Comparison of ENCODE assay signal across 1 cellular context in the genomic region with DNA sequence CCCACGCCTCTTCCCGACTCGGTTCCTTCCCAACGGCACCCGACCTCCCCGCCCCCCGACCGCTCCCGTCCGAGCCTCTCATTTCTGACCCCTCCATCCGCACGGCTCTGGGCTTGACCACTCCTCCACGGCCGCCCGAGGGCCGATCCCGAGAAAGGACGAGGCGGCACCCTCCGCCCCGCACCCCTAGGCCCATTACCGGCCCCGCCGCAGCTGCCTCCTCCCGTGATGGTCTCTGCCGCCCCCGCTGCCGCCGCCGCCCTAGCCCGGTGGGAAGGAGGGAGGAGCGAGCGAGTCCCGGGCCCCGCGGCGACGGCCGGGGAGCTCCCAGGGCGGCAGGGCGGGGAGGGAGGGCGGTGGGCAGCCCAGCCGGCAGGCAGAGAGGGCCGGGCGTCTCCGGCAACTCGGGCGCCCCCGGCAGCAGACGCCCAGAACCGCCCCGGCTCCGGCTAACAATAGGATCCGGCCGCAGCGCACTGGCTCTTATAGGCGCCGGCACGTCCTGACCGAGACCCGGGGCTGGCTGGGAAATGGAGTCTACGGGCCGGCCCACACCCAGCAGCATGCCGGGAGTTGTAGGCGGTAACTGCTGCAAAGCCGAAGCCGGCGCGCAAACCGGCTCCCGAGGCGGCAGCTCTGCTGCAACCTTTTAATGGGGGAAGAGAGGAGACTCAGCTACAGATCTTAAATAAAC.
TF ChIP-seq lines count a peak whose summit lies in the region.

A gene with protein sequence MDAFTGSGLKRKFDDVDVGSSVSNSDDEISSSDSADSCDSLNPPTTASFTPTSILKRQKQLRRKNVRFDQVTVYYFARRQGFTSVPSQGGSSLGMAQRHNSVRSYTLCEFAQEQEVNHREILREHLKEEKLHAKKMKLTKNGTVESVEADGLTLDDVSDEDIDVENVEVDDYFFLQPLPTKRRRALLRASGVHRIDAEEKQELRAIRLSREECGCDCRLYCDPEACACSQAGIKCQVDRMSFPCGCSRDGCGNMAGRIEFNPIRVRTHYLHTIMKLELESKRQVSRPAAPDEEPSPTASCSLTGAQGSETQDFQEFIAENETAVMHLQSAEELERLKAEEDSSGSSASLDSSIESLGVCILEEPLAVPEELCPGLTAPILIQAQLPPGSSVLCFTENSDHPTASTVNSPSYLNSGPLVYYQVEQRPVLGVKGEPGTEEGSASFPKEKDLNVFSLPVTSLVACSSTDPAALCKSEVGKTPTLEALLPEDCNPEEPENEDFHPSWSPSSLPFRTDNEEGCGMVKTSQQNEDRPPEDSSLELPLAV (minus strand): TSS at position 457 of the 694 bp plus-strand sequence. CDS start 7,035 bp downstream, outside the sequence.

TF ChIP-seq in K562, 482 proteins besides CTCF, POLR2A, EP300 and RAD21 (continued from another document and continues in another):
- TF ChIP-seq, protein P1, sequence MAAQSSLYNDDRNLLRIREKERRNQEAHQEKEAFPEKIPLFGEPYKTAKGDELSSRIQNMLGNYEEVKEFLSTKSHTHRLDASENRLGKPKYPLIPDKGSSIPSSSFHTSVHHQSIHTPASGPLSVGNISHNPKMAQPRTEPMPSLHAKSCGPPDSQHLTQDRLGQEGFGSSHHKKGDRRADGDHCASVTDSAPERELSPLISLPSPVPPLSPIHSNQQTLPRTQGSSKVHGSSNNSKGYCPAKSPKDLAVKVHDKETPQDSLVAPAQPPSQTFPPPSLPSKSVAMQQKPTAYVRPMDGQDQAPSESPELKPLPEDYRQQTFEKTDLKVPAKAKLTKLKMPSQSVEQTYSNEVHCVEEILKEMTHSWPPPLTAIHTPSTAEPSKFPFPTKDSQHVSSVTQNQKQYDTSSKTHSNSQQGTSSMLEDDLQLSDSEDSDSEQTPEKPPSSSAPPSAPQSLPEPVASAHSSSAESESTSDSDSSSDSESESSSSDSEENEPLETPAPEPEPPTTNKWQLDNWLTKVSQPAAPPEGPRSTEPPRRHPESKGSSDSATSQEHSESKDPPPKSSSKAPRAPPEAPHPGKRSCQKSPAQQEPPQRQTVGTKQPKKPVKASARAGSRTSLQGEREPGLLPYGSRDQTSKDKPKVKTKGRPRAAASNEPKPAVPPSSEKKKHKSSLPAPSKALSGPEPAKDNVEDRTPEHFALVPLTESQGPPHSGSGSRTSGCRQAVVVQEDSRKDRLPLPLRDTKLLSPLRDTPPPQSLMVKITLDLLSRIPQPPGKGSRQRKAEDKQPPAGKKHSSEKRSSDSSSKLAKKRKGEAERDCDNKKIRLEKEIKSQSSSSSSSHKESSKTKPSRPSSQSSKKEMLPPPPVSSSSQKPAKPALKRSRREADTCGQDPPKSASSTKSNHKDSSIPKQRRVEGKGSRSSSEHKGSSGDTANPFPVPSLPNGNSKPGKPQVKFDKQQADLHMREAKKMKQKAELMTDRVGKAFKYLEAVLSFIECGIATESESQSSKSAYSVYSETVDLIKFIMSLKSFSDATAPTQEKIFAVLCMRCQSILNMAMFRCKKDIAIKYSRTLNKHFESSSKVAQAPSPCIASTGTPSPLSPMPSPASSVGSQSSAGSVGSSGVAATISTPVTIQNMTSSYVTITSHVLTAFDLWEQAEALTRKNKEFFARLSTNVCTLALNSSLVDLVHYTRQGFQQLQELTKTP (IDR thresholded peaks at IDR 0.05; ENCODE audit: low read depth in 1 of 2, partially characterized antibody in 2 of 2) = peak in 1 of 2 experiments; percentile 95
- TF ChIP-seq, protein P2, sequence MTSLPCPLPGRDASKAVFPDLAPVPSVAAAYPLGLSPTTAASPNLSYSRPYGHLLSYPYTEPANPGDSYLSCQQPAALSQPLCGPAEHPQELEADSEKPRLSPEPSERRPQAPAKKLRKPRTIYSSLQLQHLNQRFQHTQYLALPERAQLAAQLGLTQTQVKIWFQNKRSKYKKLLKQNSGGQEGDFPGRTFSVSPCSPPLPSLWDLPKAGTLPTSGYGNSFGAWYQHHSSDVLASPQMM (CRISPR knock-in tag; IDR thresholded peaks at IDR 0.05) = no peak
- TF ChIP-seq, protein P3, sequence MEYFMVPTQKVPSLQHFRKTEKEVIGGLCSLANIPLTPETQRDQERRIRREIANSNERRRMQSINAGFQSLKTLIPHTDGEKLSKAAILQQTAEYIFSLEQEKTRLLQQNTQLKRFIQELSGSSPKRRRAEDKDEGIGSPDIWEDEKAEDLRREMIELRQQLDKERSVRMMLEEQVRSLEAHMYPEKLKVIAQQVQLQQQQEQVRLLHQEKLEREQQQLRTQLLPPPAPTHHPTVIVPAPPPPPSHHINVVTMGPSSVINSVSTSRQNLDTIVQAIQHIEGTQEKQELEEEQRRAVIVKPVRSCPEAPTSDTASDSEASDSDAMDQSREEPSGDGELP (CRISPR knock-in tag; IDR thresholded peaks at IDR 0.05; ENCODE audit: borderline replicate concordance) = peak; percentile 82
- TF ChIP-seq ZNF75A (CRISPR knock-in tag; IDR thresholded peaks at IDR 0.05) = no peak
- peak; percentile 70; the same call in 1 of the 2 replicates for TF ChIP-seq PML (IDR thresholded peaks at IDR 0.05; ENCODE audit: low read length)
- no peak for TF ChIP-seq JUN (IDR thresholded peaks at IDR 0.05; ENCODE audit: borderline replicate concordance, low read depth, low read length)
- no peak for TF ChIP-seq JUN (CRISPR knock-in tag; IDR thresholded peaks at IDR 0.05; ENCODE audit: borderline replicate concordance)
- no peak for TF ChIP-seq HDAC3 (IDR thresholded peaks at IDR 0.05; ENCODE audit: borderline replicate concordance, partially characterized antibody)
- TF ChIP-seq NR2F6 (CRISPR knock-in tag; IDR thresholded peaks at IDR 0.05) = no peak
- TF ChIP-seq RBM14 (IDR thresholded peaks at IDR 0.05; ENCODE audit: borderline replicate concordance, insufficient read depth, low read depth, low read length) = no peak
- no peak for TF ChIP-seq IFI16 (CRISPR knock-in tag; IDR thresholded peaks at IDR 0.05)
- 0 out of 2 replicates have a peak, but pooled peaks have one; percentile 77 for TF ChIP-seq ZC3H4 (CRISPR knock-in tag; IDR thresholded peaks at IDR 0.05; ENCODE audit: borderline replicate concordance)
- TF ChIP-seq, protein P4, sequence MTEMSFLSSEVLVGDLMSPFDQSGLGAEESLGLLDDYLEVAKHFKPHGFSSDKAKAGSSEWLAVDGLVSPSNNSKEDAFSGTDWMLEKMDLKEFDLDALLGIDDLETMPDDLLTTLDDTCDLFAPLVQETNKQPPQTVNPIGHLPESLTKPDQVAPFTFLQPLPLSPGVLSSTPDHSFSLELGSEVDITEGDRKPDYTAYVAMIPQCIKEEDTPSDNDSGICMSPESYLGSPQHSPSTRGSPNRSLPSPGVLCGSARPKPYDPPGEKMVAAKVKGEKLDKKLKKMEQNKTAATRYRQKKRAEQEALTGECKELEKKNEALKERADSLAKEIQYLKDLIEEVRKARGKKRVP (CRISPR knock-in tag; IDR thresholded peaks at IDR 0.05) = 0 out of 2 replicates have a peak, but pooled peaks have one; percentile 41
- TF ChIP-seq, protein P5, sequence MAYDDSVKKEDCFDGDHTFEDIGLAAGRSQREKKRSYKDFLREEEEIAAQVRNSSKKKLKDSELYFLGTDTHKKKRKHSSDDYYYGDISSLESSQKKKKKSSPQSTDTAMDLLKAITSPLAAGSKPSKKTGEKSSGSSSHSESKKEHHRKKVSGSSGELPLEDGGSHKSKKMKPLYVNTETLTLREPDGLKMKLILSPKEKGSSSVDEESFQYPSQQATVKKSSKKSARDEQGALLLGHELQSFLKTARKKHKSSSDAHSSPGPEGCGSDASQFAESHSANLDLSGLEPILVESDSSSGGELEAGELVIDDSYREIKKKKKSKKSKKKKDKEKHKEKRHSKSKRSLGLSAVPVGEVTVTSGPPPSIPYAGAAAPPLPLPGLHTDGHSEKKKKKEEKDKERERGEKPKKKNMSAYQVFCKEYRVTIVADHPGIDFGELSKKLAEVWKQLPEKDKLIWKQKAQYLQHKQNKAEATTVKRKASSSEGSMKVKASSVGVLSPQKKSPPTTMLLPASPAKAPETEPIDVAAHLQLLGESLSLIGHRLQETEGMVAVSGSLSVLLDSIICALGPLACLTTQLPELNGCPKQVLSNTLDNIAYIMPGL (CRISPR knock-in tag; IDR thresholded peaks at IDR 0.05) = no peak
- TF ChIP-seq IRF2 (CRISPR knock-in tag; IDR thresholded peaks at IDR 0.05) = no peak
- no peak for TF ChIP-seq ZNF551 (CRISPR knock-in tag; IDR thresholded peaks at IDR 0.05)
- TF ChIP-seq ZNF431 (CRISPR knock-in tag; IDR thresholded peaks at IDR 0.05) = no peak
- TF ChIP-seq DMBX1 (CRISPR knock-in tag; IDR thresholded peaks at IDR 0.05; ENCODE audit: borderline replicate concordance) = peak; percentile 22; the same call in 1 of the 2 replicates
- TF ChIP-seq EP400 (IDR thresholded peaks at IDR 0.05) = no peak
- TF ChIP-seq, protein P6, sequence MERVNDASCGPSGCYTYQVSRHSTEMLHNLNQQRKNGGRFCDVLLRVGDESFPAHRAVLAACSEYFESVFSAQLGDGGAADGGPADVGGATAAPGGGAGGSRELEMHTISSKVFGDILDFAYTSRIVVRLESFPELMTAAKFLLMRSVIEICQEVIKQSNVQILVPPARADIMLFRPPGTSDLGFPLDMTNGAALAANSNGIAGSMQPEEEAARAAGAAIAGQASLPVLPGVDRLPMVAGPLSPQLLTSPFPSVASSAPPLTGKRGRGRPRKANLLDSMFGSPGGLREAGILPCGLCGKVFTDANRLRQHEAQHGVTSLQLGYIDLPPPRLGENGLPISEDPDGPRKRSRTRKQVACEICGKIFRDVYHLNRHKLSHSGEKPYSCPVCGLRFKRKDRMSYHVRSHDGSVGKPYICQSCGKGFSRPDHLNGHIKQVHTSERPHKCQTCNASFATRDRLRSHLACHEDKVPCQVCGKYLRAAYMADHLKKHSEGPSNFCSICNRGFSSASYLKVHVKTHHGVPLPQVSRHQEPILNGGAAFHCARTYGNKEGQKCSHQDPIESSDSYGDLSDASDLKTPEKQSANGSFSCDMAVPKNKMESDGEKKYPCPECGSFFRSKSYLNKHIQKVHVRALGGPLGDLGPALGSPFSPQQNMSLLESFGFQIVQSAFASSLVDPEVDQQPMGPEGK (CRISPR knock-in tag; IDR thresholded peaks at IDR 0.05; ENCODE audit: borderline replicate concordance) = no peak
- TF ChIP-seq, protein P7, sequence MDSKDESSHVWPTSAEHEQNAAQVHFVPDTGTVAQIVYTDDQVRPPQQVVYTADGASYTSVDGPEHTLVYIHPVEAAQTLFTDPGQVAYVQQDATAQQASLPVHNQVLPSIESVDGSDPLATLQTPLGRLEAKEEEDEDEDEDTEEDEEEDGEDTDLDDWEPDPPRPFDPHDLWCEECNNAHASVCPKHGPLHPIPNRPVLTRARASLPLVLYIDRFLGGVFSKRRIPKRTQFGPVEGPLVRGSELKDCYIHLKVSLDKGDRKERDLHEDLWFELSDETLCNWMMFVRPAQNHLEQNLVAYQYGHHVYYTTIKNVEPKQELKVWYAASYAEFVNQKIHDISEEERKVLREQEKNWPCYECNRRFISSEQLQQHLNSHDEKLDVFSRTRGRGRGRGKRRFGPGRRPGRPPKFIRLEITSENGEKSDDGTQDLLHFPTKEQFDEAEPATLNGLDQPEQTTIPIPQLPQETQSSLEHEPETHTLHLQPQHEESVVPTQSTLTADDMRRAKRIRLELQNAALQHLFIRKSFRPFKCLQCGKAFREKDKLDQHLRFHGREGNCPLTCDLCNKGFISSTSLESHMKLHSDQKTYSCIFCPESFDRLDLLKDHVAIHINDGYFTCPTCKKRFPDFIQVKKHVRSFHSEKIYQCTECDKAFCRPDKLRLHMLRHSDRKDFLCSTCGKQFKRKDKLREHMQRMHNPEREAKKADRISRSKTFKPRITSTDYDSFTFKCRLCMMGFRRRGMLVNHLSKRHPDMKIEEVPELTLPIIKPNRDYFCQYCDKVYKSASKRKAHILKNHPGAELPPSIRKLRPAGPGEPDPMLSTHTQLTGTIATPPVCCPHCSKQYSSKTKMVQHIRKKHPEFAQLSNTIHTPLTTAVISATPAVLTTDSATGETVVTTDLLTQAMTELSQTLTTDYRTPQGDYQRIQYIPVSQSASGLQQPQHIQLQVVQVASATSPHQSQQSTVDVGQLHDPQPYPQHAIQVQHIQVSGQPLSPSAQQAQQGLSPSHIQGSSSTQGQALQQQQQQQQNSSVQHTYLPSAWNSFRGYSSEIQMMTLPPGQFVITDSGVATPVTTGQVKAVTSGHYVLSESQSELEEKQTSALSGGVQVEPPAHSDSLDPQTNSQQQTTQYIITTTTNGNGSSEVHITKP (IDR thresholded peaks at IDR 0.05; ENCODE audit: partially characterized antibody) = no peak
- TF ChIP-seq ILF3 (IDR thresholded peaks at IDR 0.05; ENCODE audit: borderline replicate concordance) = peak; percentile 84; the same call in 1 of the 2 replicates
- TF ChIP-seq, protein P8, sequence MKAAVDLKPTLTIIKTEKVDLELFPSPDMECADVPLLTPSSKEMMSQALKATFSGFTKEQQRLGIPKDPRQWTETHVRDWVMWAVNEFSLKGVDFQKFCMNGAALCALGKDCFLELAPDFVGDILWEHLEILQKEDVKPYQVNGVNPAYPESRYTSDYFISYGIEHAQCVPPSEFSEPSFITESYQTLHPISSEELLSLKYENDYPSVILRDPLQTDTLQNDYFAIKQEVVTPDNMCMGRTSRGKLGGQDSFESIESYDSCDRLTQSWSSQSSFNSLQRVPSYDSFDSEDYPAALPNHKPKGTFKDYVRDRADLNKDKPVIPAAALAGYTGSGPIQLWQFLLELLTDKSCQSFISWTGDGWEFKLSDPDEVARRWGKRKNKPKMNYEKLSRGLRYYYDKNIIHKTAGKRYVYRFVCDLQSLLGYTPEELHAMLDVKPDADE (conservative IDR thresholded peaks at IDR 0.05; ENCODE audit: control insufficient read depth, low read depth, low read length) = peak; percentile 98
- no peak for TF ChIP-seq TOE1 (IDR thresholded peaks at IDR 0.05; ENCODE audit: borderline replicate concordance)
- TF ChIP-seq TOE1 (CRISPR knock-in tag; IDR thresholded peaks at IDR 0.05; ENCODE audit: borderline replicate concordance, low read depth) = no peak
- TF ChIP-seq ZNF589 (CRISPR knock-in tag; IDR thresholded peaks at IDR 0.05; ENCODE audit: low read depth) = 0 out of 2 replicates have a peak, but pooled peaks have one; percentile 52
- no peak for TF ChIP-seq HIVEP1 (CRISPR knock-in tag; IDR thresholded peaks at IDR 0.05)
- TF ChIP-seq TGIF2 (CRISPR knock-in tag; IDR thresholded peaks at IDR 0.05) = peak; percentile 81; the same call in 1 of the 2 replicates
- no peak for TF ChIP-seq NR2C2 (CRISPR knock-in tag; IDR thresholded peaks at IDR 0.05)
- peak; percentile 88 for TF ChIP-seq NR2C2 (tag; IDR thresholded peaks at IDR 0.05)
- no peak for TF ChIP-seq SRSF3 (IDR thresholded peaks at IDR 0.05; ENCODE audit: insufficient read depth, low read length)
- TF ChIP-seq NFIC (IDR thresholded peaks at IDR 0.05) = peak; percentile 22; the same call in 1 of the 2 replicates
- peak; percentile 83 for TF ChIP-seq FOXP1 (CRISPR knock-in tag; IDR thresholded peaks at IDR 0.05)
- no peak for TF ChIP-seq ZNF778 (CRISPR knock-in tag; IDR thresholded peaks at IDR 0.05)
- peak; percentile 77; the same call in 1 of the 2 replicates for TF ChIP-seq GABPB1 (CRISPR knock-in tag; IDR thresholded peaks at IDR 0.05)
- no peak for TF ChIP-seq HDAC8 (tag; IDR thresholded peaks at IDR 0.05)
- TF ChIP-seq, protein P9, sequence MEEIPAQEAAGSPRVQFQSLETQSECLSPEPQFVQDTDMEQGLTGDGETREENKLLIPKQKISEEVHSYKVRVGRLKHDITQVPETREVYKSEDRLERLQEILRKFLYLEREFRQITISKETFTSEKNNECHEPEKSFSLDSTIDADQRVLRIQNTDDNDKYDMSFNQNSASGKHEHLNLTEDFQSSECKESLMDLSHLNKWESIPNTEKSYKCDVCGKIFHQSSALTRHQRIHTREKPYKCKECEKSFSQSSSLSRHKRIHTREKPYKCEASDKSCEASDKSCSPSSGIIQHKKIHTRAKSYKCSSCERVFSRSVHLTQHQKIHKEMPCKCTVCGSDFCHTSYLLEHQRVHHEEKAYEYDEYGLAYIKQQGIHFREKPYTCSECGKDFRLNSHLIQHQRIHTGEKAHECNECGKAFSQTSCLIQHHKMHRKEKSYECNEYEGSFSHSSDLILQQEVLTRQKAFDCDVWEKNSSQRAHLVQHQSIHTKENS (CRISPR knock-in tag; IDR thresholded peaks at IDR 0.05) = no peak
- no peak for TF ChIP-seq ZNF311 (CRISPR knock-in tag; IDR thresholded peaks at IDR 0.05)
- peak; percentile 85; the same call in 1 of the 2 replicates for TF ChIP-seq HNRNPL (IDR thresholded peaks at IDR 0.05; ENCODE audit: low read depth, low read length)
